16 cellular contexts compared by ENCODE assay signal in the genomic region with DNA sequence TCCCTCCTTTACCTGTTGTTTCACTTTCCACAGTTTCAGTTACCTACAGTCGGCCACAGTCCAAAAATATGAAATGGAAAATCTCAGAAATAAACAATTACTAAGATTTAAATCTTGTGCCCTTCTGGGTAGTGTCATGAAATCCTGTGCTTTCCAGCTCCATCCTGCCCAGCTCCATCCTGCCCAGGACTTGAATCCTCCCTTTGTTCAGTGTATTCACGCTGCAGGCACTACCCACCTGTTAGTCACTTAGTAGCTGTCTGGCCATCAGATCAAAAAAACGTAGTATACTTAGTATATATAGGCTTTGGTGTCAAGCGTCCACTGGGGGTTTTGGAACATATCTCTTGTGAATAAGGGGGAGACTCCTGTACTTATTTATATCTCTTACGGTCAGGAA.
DNase-seq lines count a peak whose midpoint lies in the region; ATAC-seq and TF ChIP-seq lines count a peak whose summit lies in the region.
"Had no signal": no experiment of that assay in that cellular context is flagged by ENCODE, and none has a peak within 500 bp of the region (broad histone marks: within the 10 kb centered on the region; RNA-seq: fewer than 3 reads in every experiment).

No MANE protein-coding gene starts in this region.

- POLR2A ChIA-PET in RWPE1 (lab: Yijun Ruan, JAX; ENCODE audit: low non-redundant PET): no interaction called here

- CTCF ChIA-PET in RWPE1 (lab: Yijun Ruan, JAX): interaction anchor here (1.0 kb wide), 1 partner anchor 12 kb away, joined by 4 read pairs; no protein-coding TSS in a partner anchor

- H3K27ac ChIP-seq in RWPE1 (no peak overlapping the region), breast epithelium (peak overlapping the region; percentile 5 to 59)
- H3K27ac ChIP-seq: BLaER1 treated with 17β-estradiol and CSF1 and Interleukin-3, amounts not matched to agents 10 nM and 100 nM; GM23248 had no signal

- no peak for TF ChIP-seq POLR2A in breast epithelium (IDR thresholded peaks at IDR 0.05)

- TF ChIP-seq CTCF in RWPE1 (conservative IDR thresholded peaks at IDR 0.05; ENCODE audit: low read depth) (no peak), breast epithelium (IDR thresholded peaks at IDR 0.05) (no peak)

- H3K36me3 ChIP-seq in breast epithelium: no peaks in the 10 kb centered on the region
- H3K36me3 ChIP-seq: BLaER1 treated with 17β-estradiol and CSF1 and Interleukin-3, amounts not matched to agents 10 nM and 100 nM had no signal

- H3K4me1 ChIP-seq in breast epithelium: no peaks in the 10 kb centered on the region

- DNase-seq in HT1080 (ENCODE audit: low read depth): peak; percentile 49
- DNase-seq in RWPE1 (ENCODE audit: low spot score): peak; percentile 5
- peak in 1 of 2 donors; percentile 42 for DNase-seq in breast epithelium (ENCODE audit: low spot score in 2 of 2)
- no peak for DNase-seq in Right ventricle myocardium inferior (ENCODE audit: missing footprints)
- DNase-seq in epidermal melanocyte (ENCODE audit: insufficient read length, low spot score): no peak
- DNase-seq: ACHN; CD4-positive, CD25-positive, alpha-beta regulatory T cell; DMS79; GM23248; H7; IMR-90 had no signal

- H3K27me3 ChIP-seq in breast epithelium: no peaks in the 10 kb centered on the region
- H3K27me3 ChIP-seq: BLaER1 treated with 17β-estradiol and CSF1 and Interleukin-3, amounts not matched to agents 10 nM and 100 nM had no signal

- ATAC-seq in esophagus mucosa (peak; percentile 45), Right ventricle myocardium inferior (no peak), GM21515 (IDR thresholded peaks at IDR 0.05; ENCODE audit: unreplicated experiment) (no peak), HG03521 (IDR thresholded peaks at IDR 0.05; ENCODE audit: unreplicated experiment) (no peak)
- ATAC-seq: GM12878 had no signal

- intact Hi-C loops in breast epithelium (cut with DNase I; ENCODE audit: low total_unique reads): no loop called here
- intact Hi-C loops in Right ventricle myocardium inferior (cut with DNase I): no loop called here

- H3K4me3 ChIP-seq in breast epithelium: no peak overlapping the region
- H3K4me3 ChIP-seq: BLaER1 treated with 17β-estradiol and CSF1 and Interleukin-3, amounts not matched to agents 10 nM and 100 nM; GM12878; GM23248 had no signal

- H3K9me3 ChIP-seq in breast epithelium: no peaks in the 10 kb centered on the region
- H3K9me3 ChIP-seq: BLaER1 treated with 17β-estradiol and CSF1 and Interleukin-3, amounts not matched to agents 10 nM and 100 nM had no signal

Comparison
In these comparisons a context has a peak if more than half of its experiments do, and no peak if none do; other contexts are left out.
1. DNase-seq: peak in HT1080 (single experiment) and RWPE1 (single experiment); none in Right ventricle myocardium inferior (single experiment) and epidermal melanocyte (single experiment).